13 cellular contexts compared by ENCODE assay signal in genomic region chr1:64834734-64835133, GRCh38.
DNase-seq lines count a peak whose midpoint lies in the region; ATAC-seq and TF ChIP-seq lines count a peak whose summit lies in the region.
"Had no signal": no experiment of that assay in that cellular context is flagged by ENCODE, and none has a peak within 500 bp of the region (broad histone marks: within the 10 kb centered on the region; RNA-seq: fewer than 3 reads in every experiment).

No MANE protein-coding gene starts in this region.

- ATAC-seq in GM19023 (IDR thresholded peaks at IDR 0.05; ENCODE audit: unreplicated experiment), result no peak

- in situ Hi-C loops in astrocyte of the cerebellum (cut with HindIII; ENCODE audit: low sequenced_read_pairs), result no loop called here

- no peak for TF ChIP-seq CTCF in astrocyte of the cerebellum (IDR thresholded peaks at IDR 0.05; ENCODE audit: low read depth, low read length, missing control alignments)

- DNase-seq in A172 (ENCODE audit: low spot score) (peak; percentile 12), HCEC 1CT (peak; percentile 23), astrocyte of the cerebellum (ENCODE audit: low read depth) (peak; percentile 4), glomerular visceral epithelial cell (ENCODE audit: extremely low spot score) (peak; percentile 32), SW 1271 (lab: John Stamatoyannopoulos, UW) (no peak), putamen (ENCODE audit: low spot score) (no peak), DMS 273 treated with DMSO at 0.1 percent for 48 hours (lab: John Stamatoyannopoulos, UW) (no peak)
- DNase-seq: anterior cingulate cortex; effector memory CD4-positive, alpha-beta T cell; mesendoderm; NCI-H1417; NCI-H526 had no signal

- no peak overlapping the region for H3K4me3 ChIP-seq in astrocyte of the cerebellum (ENCODE audit: low read depth, low read length)

Comparison
In these comparisons a context has a peak if more than half of its experiments do, and no peak if none do; other contexts are left out.
1. DNase-seq: peak in A172 (single experiment), HCEC 1CT (single experiment), astrocyte of the cerebellum (single experiment) and glomerular visceral epithelial cell (single experiment); none in SW 1271 (0 of 2), putamen (single experiment) and DMS 273 treated with DMSO at 0.1 percent for 48 hours (single experiment).